In genomic region chr19:37303591-37304171, GRCh38 we compare ENCODE assay signal across 10 cellular contexts.
DNase-seq lines count a peak whose midpoint lies in the region; ATAC-seq, FAIRE-seq and TF ChIP-seq lines count a peak whose summit lies in the region.
"Had no signal": no experiment of that assay in that cellular context is flagged by ENCODE, and none has a peak within 500 bp of the region (broad histone marks: within the 10 kb centered on the region; RNA-seq: fewer than 3 reads in every experiment).

No MANE protein-coding gene starts in this region.

- no peak overlapping the region for H2BK20ac ChIP-seq in H1 (ENCODE audit: low read length)

- H3K79me2 ChIP-seq in H1 (ENCODE audit: control insufficient read depth in 1 of 2, insufficient read depth in 2 of 2, low read length in 2 of 2): no peaks in the 10 kb centered on the region

- TF ChIP-seq CTCF in LNCaP clone FGC (IDR thresholded peaks at IDR 0.05; ENCODE audit: control insufficient read depth, extremely low read depth, insufficient read depth) (no peak), H1 (IDR thresholded peaks at IDR 0.05; ENCODE audit: control extremely low read depth in 1 of 3, insufficient read depth in 1 of 3, low read depth in 1 of 3, low read length in 3 of 3) (no peak)

- peak overlapping the region; percentile 40 for H2BK15ac ChIP-seq in H1 (ENCODE audit: low read length)

- H3K4me3 ChIP-seq in LNCaP clone FGC (ENCODE audit: low read depth, low read length) (peak overlapping the region; percentile 21; the same call in 1 of the 2 replicates), H1 (ENCODE audit: extremely low read depth in 1 of 4, insufficient read depth in 2 of 4, low read depth in 3 of 4, low read length in 4 of 4) (peak overlapping the region in 1 of 4 experiments; percentile 81; a peak in 2 of 8 replicates), subcutaneous abdominal adipose tissue (ENCODE audit: low read depth in 1 of 5, low read length in 5 of 5) (peak overlapping the region; percentile 55 to 83 (median 70))

- H3K4ac ChIP-seq in H1 (replicated peaks; ENCODE audit: insufficient read length, low read depth, low read length): no peak overlapping the region

- DNase-seq in LNCaP clone FGC (ENCODE audit: low read depth): no peak
- no peak for DNase-seq in H1 (ENCODE audit: low read depth in 1 of 2, low spot score in 2 of 2)
- DNase-seq in mesenteric fat pad (ENCODE audit: low spot score): peak; percentile 84
- no peak for DNase-seq in HUDEP-2 (lab: John Stamatoyannopoulos, UW; ENCODE audit: unreplicated experiment in 76 of 76)
- DNase-seq: activated T-cell treated with anti-CD3 and anti-CD28 coated beads for 4 hours, NCI-H1105 had no signal

- no peak overlapping the region for H3K14ac ChIP-seq in H1 (ENCODE audit: insufficient read length)

- TF ChIP-seq RAD21 in H1 (IDR thresholded peaks at IDR 0.05 in 1 of 2, conservative IDR thresholded peaks at IDR 0.05 in 1 of 2; ENCODE audit: low read depth in 2 of 2, low read length in 2 of 2): no peak

- H3K4me2 ChIP-seq in H1 (ENCODE audit: insufficient read depth in 1 of 2, low read depth in 2 of 2, low read length in 2 of 2): peak overlapping the region in 1 of 2 experiments; percentile 90; a peak in 2 of 4 replicates

- no peak for ATAC-seq in GM21619 (IDR thresholded peaks at IDR 0.05; ENCODE audit: unreplicated experiment)
- no peak for ATAC-seq in HG02588 (IDR thresholded peaks at IDR 0.05; ENCODE audit: unreplicated experiment)

- 0 out of 2 replicates have a peak overlapping the region, but pooled peaks have one; percentile 86 for H2AK5ac ChIP-seq in H1 (ENCODE audit: low read depth, low read length)

- no peaks in the 10 kb centered on the region for H3K79me1 ChIP-seq in H1 (ENCODE audit: low read depth, low read length)

- WGBS in H1 (ENCODE audit: extremely low coverage in 1 of 2, insufficient coverage in 1 of 2, insufficient read length in 1 of 2, insufficient replicate concordance in 2 of 2, low coverage in 1 of 2, low lambda C conversion rate in 2 of 2, missing lambda C conversion rate in 1 of 2), 2 experiments: 94% methylated on average over 22 of the region's 36 CpGs; no CpG with 5 or more reads in 1 of the 2 experiments

- H4K5ac ChIP-seq in H1 (ENCODE audit: insufficient read length, low read depth, low read length): no peak overlapping the region

- H3K27me3 ChIP-seq in H1 (replicated peaks in 1 of 4; ENCODE audit: control insufficient read depth in 3 of 4, extremely low read depth in 1 of 4, insufficient read depth in 3 of 4, low read length in 3 of 4): no peaks in the 10 kb centered on the region
- no peaks in the 10 kb centered on the region for H3K27me3 ChIP-seq in subcutaneous abdominal adipose tissue (ENCODE audit: control insufficient read depth in 5 of 5, insufficient read depth in 4 of 5, low read length in 5 of 5)

- FAIRE-seq in H1 (lab: Jason Lieb, UNC): no peak

- no peak overlapping the region; the same call in 1 of the 2 replicates for H3K18ac ChIP-seq in H1 (ENCODE audit: extremely low read depth, low read length)

- no peak overlapping the region for H2BK120ac ChIP-seq in H1 (replicated peaks; ENCODE audit: low read depth, low read length)

- peaks cover 0 to 5% (median 0%) of the 10 kb centered on the region in 4 experiments; a peak in 1 of 7 replicates for H3K4me1 ChIP-seq in H1 (replicated peaks in 1 of 4; ENCODE audit: control insufficient read depth in 3 of 4, insufficient read depth in 4 of 4, low read length in 3 of 4)
- H3K4me1 ChIP-seq in subcutaneous abdominal adipose tissue (ENCODE audit: control insufficient read depth in 5 of 5, insufficient read depth in 5 of 5, low read length in 5 of 5): peaks cover 1 to 11% (median 4%) of the 10 kb centered on the region in 5 donors

- H3K23ac ChIP-seq in H1 (ENCODE audit: insufficient read length): no peak overlapping the region

- H2BK12ac ChIP-seq in H1 (ENCODE audit: low read depth, low read length): no peak overlapping the region

- H3K36me3 ChIP-seq in H1 (ENCODE audit: control insufficient read depth in 2 of 4, insufficient read depth in 4 of 4, low read length in 3 of 4): no peaks in the 10 kb centered on the region
- H3K36me3 ChIP-seq in subcutaneous abdominal adipose tissue (ENCODE audit: control insufficient read depth in 5 of 5, insufficient read depth in 5 of 5, low read length in 5 of 5): no peaks in the 10 kb centered on the region

- H2AFZ ChIP-seq in H1 (ENCODE audit: low read length): no peak overlapping the region

- peak overlapping the region in 1 of 4 experiments; percentile 44; a peak in 1 of 7 replicates for H3K9ac ChIP-seq in H1 (replicated peaks in 1 of 4; ENCODE audit: extremely low read depth in 1 of 4, low read depth in 3 of 4, low read length in 3 of 4)
- peak overlapping the region in 3 of 5 donors; percentile 27 to 75 (median 48) for H3K9ac ChIP-seq in subcutaneous abdominal adipose tissue (ENCODE audit: low read length in 5 of 5)

- H4K91ac ChIP-seq in H1 (replicated peaks; ENCODE audit: insufficient read length, low read length): no peak overlapping the region

- H2BK5ac ChIP-seq in H1 (ENCODE audit: low read depth, low read length): 0 out of 2 replicates have a peak overlapping the region, but pooled peaks have one; percentile 44

- H3K9me3 ChIP-seq in H1 (ENCODE audit: insufficient read depth in 2 of 2, low read depth in 1 of 2, low read length in 1 of 2) (peaks cover 41 to 43% of the 10 kb centered on the region in 2 experiments), subcutaneous abdominal adipose tissue (ENCODE audit: control insufficient read depth in 5 of 5, low read length in 5 of 5) (peaks cover 0 to 38% (median 20%) of the 10 kb centered on the region in 5 donors)

- TF ChIP-seq EP300 in H1 (IDR thresholded peaks at IDR 0.05; ENCODE audit: borderline replicate concordance in 1 of 2, low read depth in 2 of 2, low read length in 2 of 2): no peak

- no peaks in the 10 kb centered on the region for H4K20me1 ChIP-seq in H1 (replicated peaks in 1 of 2; ENCODE audit: control insufficient read depth in 1 of 2, insufficient read depth in 2 of 2, low read length in 2 of 2)

- no peak for TF ChIP-seq POLR2A in H1 (IDR thresholded peaks at IDR 0.05; ENCODE audit: control extremely low read depth in 1 of 2, low read depth in 2 of 2, low read length in 2 of 2)

- peaks cover 10% of the 10 kb centered on the region for H3K23me2 ChIP-seq in H1 (ENCODE audit: low read depth, low read length)

- H4K8ac ChIP-seq in H1 (ENCODE audit: extremely low read depth, insufficient read depth, low read length): peak overlapping the region; percentile 96; the same call in 1 of the 2 replicates

- POLR2A ChIA-PET in H1 (lab: Charles Lee; ENCODE audit: partially characterized antibody): interaction anchor here (0.6 to 0.9 kb wide), 3 partner anchors 14 to 168 kb away, joined by 3 to 4 read pairs (median 3); partner anchors contain the start of gene ZNF527

- CTCF ChIA-PET in H1 (lab: Charles Lee; ENCODE audit: partially characterized antibody): interaction anchor here (0.6 kb wide), 1 partner anchor 61 kb away, joined by 3 read pairs; no protein-coding TSS in a partner anchor

- H3K56ac ChIP-seq in H1 (replicated peaks; ENCODE audit: insufficient read length, low read depth, low read length): no peak overlapping the region

- no peak overlapping the region for H3K27ac ChIP-seq in H1 (ENCODE audit: low read depth, low read length)
- no peak overlapping the region for H3K27ac ChIP-seq in subcutaneous abdominal adipose tissue (ENCODE audit: low read depth, low read length)
- H3K27ac ChIP-seq: epithelial cell of prostate had no signal

TF ChIP-seq in H1, 55 proteins besides CTCF, POLR2A, EP300 and RAD21 (continues in another document):
- TF ChIP-seq TBP (IDR thresholded peaks at IDR 0.05; ENCODE audit: low read depth, low read length) (no peak), FOSL1 (IDR thresholded peaks at IDR 0.05; ENCODE audit: insufficient read depth, low read depth, low read length) (no peak), POU5F1 (IDR thresholded peaks at IDR 0.05; ENCODE audit: low read depth, low read length) (no peak)
